In the genomic region with DNA sequence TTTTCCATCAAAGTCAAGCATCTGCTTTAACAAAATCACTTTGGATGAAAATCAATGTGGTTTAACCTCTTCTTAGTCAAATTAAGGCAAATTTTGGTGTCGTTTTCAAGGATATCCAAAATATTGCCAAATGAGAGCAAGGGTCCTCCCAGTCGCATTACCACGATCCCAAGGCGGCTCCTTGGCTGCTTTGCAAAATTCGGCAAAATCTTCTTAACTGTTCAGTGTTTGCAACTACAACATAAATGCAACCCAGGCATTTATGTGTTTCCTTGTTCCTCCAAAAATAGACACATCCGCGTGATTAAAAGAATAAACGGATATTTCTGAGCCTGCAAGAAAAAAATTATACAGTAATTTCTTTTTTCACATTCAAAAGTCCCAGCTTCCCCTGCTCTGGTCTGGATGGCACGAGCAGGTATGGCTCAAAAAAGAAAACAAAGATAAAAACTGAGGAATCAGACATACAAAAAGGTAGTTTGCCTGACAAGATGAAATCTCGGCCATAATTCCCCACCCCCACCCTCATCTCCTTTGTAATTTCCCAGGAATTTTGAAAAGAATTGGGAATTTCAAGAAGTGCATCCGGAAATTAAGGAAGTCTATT, we compare ENCODE assay signal across 8 cellular contexts. TPM values are rescaled to one million over a fixed set of nuclear protein-coding genes. Genes with fewer than 3 reads are reported as not detected.
DNase-seq lines count a peak whose midpoint lies in the region; ATAC-seq and TF ChIP-seq lines count a peak whose summit lies in the region.

No MANE protein-coding gene starts in this region.

- peaks cover 51 to 57% of the 10 kb centered on the region in 2 donors for H3K27me3 Mint-ChIP-seq in CD4-positive, alpha-beta memory T cell
- H3K27me3 Mint-ChIP-seq in endothelial cell (ENCODE audit: unreplicated experiment), result peaks cover 11% of the 10 kb centered on the region

- POLR2A ChIA-PET in CD4-positive, alpha-beta memory T cell (lab: Charles Lee; ENCODE audit: partially characterized antibody), result interaction anchor here (0.7 to 3.8 kb wide), 7 partner anchors 7 to 472 kb away, joined by 3 to 19 read pairs (median 8); partner anchors contain the start of gene MLLT10

- H3K4me2 ChIP-seq in MM.1S (ENCODE audit: low read depth, low read length), result peak overlapping the region; percentile 92

- H3K9me3 ChIP-seq in CD4-positive, alpha-beta memory T cell (ENCODE audit: control insufficient read depth in 1 of 2, low read length in 2 of 2), result no peaks in the 10 kb centered on the region
- no peaks in the 10 kb centered on the region for H3K9me3 ChIP-seq in MM.1S (replicated peaks; ENCODE audit: insufficient read depth, low read length)
- H3K9me3 ChIP-seq in neuron (ENCODE audit: low read length), result no peaks in the 10 kb centered on the region

- TF ChIP-seq CTCF in MM.1S (IDR thresholded peaks at IDR 0.05; ENCODE audit: low read length), result no peak
- TF ChIP-seq CTCF in endothelial cell (IDR thresholded peaks at IDR 0.05; ENCODE audit: unreplicated experiment), result no peak

- H3K36me3 Mint-ChIP-seq in CD4-positive, alpha-beta memory T cell, result no peaks in the 10 kb centered on the region
- peaks cover 17% of the 10 kb centered on the region for H3K36me3 Mint-ChIP-seq in endothelial cell (ENCODE audit: low read depth, unreplicated experiment)

- intact Hi-C loops in CD4-positive, alpha-beta memory T cell (cut with micrococcal nuclease), result no loop called here

- peak overlapping the region; percentile 52 for H2AFZ ChIP-seq in MM.1S (ENCODE audit: low read length)
- no peak overlapping the region for H2AFZ ChIP-seq in neuron (ENCODE audit: low read depth, low read length)

- H4K20me1 ChIP-seq in MM.1S (ENCODE audit: insufficient read depth, low read length), result no peaks in the 10 kb centered on the region

- H3K27ac Mint-ChIP-seq in CD4-positive, alpha-beta memory T cell, result peak overlapping the region in 3 of 7 donors; percentile 24 to 77 (median 71)
- H3K27ac Mint-ChIP-seq in endothelial cell (ENCODE audit: unreplicated experiment), result peak overlapping the region; percentile 95

- H3K4me3 ChIP-seq in CD4-positive, alpha-beta memory T cell (ENCODE audit: low read length in 2 of 2), result peak overlapping the region in 1 of 2 donors; percentile 29
- H3K4me3 ChIP-seq in MM.1S (ENCODE audit: low read length) (peak overlapping the region; percentile 66), neuron (ENCODE audit: low read length) (peak overlapping the region; percentile 100)

- H3K4me1 ChIP-seq in CD4-positive, alpha-beta memory T cell (ENCODE audit: insufficient read depth, low read length), result peaks cover 37% of the 10 kb centered on the region
- H3K4me1 ChIP-seq in MM.1S (ENCODE audit: low read length), result 0 out of 2 replicates have a peak, but pooled peaks cover 4% of the 10 kb centered on the region
- peaks cover 56% of the 10 kb centered on the region for H3K4me1 ChIP-seq in neuron (ENCODE audit: insufficient read depth, low read length)

- H3K4me3 Mint-ChIP-seq in CD4-positive, alpha-beta memory T cell, result peak overlapping the region in 7 of 8 donors; percentile 20 to 81 (median 63)
- peak overlapping the region; percentile 97 for H3K4me3 Mint-ChIP-seq in endothelial cell (ENCODE audit: unreplicated experiment)

- no peak for ATAC-seq in HG03378 (IDR thresholded peaks at IDR 0.05; ENCODE audit: unreplicated experiment)

- peaks cover 23 to 50% (median 32%) of the 10 kb centered on the region in 4 donors for H3K4me1 Mint-ChIP-seq in CD4-positive, alpha-beta memory T cell
- peaks cover 64% of the 10 kb centered on the region for H3K4me1 Mint-ChIP-seq in endothelial cell (ENCODE audit: unreplicated experiment)

- peaks cover 16% of the 10 kb centered on the region; the same call in 1 of the 2 replicates for H3F3A ChIP-seq in MM.1S (ENCODE audit: insufficient read depth, low read length)

- H3K27ac ChIP-seq in CD4-positive, alpha-beta memory T cell (ENCODE audit: low read depth, low read length), result no peak overlapping the region
- H3K27ac ChIP-seq in MM.1S (ENCODE audit: low read length), result peak overlapping the region; percentile 27; the same call in 1 of the 2 replicates

- CTCF ChIA-PET in CD4-positive, alpha-beta memory T cell (lab: Charles Lee; ENCODE audit: partially characterized antibody), result interaction anchor here (1.1 kb wide), 1 partner anchor 23 kb away, joined by 6 read pairs; no protein-coding TSS in a partner anchor

- H3K79me2 ChIP-seq in MM.1S (ENCODE audit: low read length), result no peaks in the 10 kb centered on the region

- H3K36me3 ChIP-seq in CD4-positive, alpha-beta memory T cell (ENCODE audit: insufficient read depth, low read length), result no peaks in the 10 kb centered on the region
- no peaks in the 10 kb centered on the region for H3K36me3 ChIP-seq in MM.1S (replicated peaks; ENCODE audit: insufficient read depth, low read length)
- peaks cover 20% of the 10 kb centered on the region for H3K36me3 ChIP-seq in neuron (ENCODE audit: insufficient read depth, low read length)

- peaks cover 0 to 9% (median 0%) of the 10 kb centered on the region in 8 donors for H3K9me3 Mint-ChIP-seq in CD4-positive, alpha-beta memory T cell
- no peaks in the 10 kb centered on the region for H3K9me3 Mint-ChIP-seq in endothelial cell (ENCODE audit: unreplicated experiment)

- DNase-seq in CD4-positive, alpha-beta memory T cell, result no peak
- DNase-seq in MM.1S (no peak), endothelial cell (ENCODE audit: low spot score) (no peak), activated gamma-delta T cell (lab: John Stamatoyannopoulos, UW) (no peak), ureter (ENCODE audit: low spot score) (no peak)
- no peak for DNase-seq in NK-92 treated with Interleukin-12 subunit alpha and Interleukin-12 subunit beta, amount 100 ng/mL, for 24 hours (lab: John Stamatoyannopoulos, UW)

- peaks cover 54% of the 10 kb centered on the region for H3K27me3 ChIP-seq in CD4-positive, alpha-beta memory T cell (ENCODE audit: insufficient read depth, low read length)
- H3K27me3 ChIP-seq in MM.1S (replicated peaks; ENCODE audit: insufficient read depth, low read length) (peaks cover 18% of the 10 kb centered on the region), neuron (ENCODE audit: insufficient read depth, low read length) (no peaks in the 10 kb centered on the region)

- H3K9me2 ChIP-seq in MM.1S (replicated peaks; ENCODE audit: insufficient read depth, low read length), result no peaks in the 10 kb centered on the region

- H3K9ac ChIP-seq in MM.1S (ENCODE audit: low read length), result peak overlapping the region; percentile 29; the same call in 1 of the 2 replicates

RNA-seq across cellular contexts. Expression of gene SKIDA1, which starts 6.1 kb away (rescaled TPM):
- total RNA-seq in CD4-positive, alpha-beta memory T cell, result under 1 TPM; 0.39 to 0.73 TPM
- polyA plus RNA-seq in CD4-positive, alpha-beta memory T cell, result under 1 TPM; 0.13 to 0.94 TPM
- 5.9 TPM for total RNA-seq in endothelial cell (ENCODE audit: unreplicated experiment)
- total RNA-seq in ureter, result 3.6 TPM

RNA-seq across cellular contexts. Expression of gene MLLT10, which starts 14.6 kb away (rescaled TPM):
- total RNA-seq in CD4-positive, alpha-beta memory T cell, result 10 to 100 TPM; 64.6 to 73.4 TPM
- 1 to 10 TPM; 5.2 to 8.5 TPM for polyA plus RNA-seq in CD4-positive, alpha-beta memory T cell
- total RNA-seq in endothelial cell (ENCODE audit: unreplicated experiment) (50.6 TPM), ureter (83.7 TPM)
